ENCODE assay signal across 31 cellular contexts in genomic region chr10:104498345-104498955, GRCh38.
"Had no signal": no experiment of that assay in that cellular context is flagged by ENCODE, and none has a peak within 500 bp of the region (broad histone marks: within the 10 kb centered on the region; RNA-seq: fewer than 3 reads in every experiment).

No MANE protein-coding gene starts in this region.

- H3K27me3 Mint-ChIP-seq: activated naive CD8-positive, alpha-beta T cell treated with anti-CD3 and anti-CD28 coated beads for 36 hours had no signal

- H3K4me1 ChIP-seq: foreskin keratinocyte had no signal

- H3K4me3 ChIP-seq: ascending aorta, coronary artery, right atrium auricular region, suprapubic skin, tibial artery had no signal

- H3K27me3 ChIP-seq: ascending aorta, brain microvascular endothelial cell, right atrium auricular region, suprapubic skin, tibial artery had no signal

- H3K9me3 ChIP-seq: ascending aorta, right atrium auricular region, suprapubic skin, tibial artery had no signal

- H3K27ac Mint-ChIP-seq: activated CD4-positive, alpha-beta memory T cell treated with anti-CD3 and anti-CD28 coated beads for 36 hours; activated CD4-positive, alpha-beta T cell treated with anti-CD3 and anti-CD28 coated beads, Interleukin-2, amount 10 ng/mL, durations not matched to agents 24 days and 14 days; activated naive CD4-positive, alpha-beta T cell treated with anti-CD3 and anti-CD28 coated beads for 36 hours; activated naive CD8-positive, alpha-beta T cell treated with anti-CD3 and anti-CD28 coated beads for 36 hours; activated T-helper 1 cell treated with anti-CD3 and anti-CD28 coated beads, Interleukin-12 subunit alpha, Interleukin-12 subunit beta, Interleukin-2, Interleukin-4 antibody, amounts not matched to agents 30 ng/mL and 10 ng/mL and 1 ng/mL, durations not matched to agents 14 hours and 24 hours and 36 hours; effector memory CD8-positive, alpha-beta T cell; memory B cell; naive thymus-derived CD8-positive, alpha-beta T cell; T-helper 1 cell treated with Interleukin-12 subunit alpha and Interleukin-12 subunit beta and Interleukin-4 antibody, amounts not matched to agents 30 μg/mL and 1 μg/mL, for 36 hours had no signal

- H3K4me1 Mint-ChIP-seq: activated CD4-positive, alpha-beta T cell treated with anti-CD3 and anti-CD28 coated beads, Interleukin-2, amount 10 ng/mL, durations not matched to agents 24 days and 14 days; memory B cell; naive thymus-derived CD8-positive, alpha-beta T cell; neural crest cell had no signal

- H3K36me3 ChIP-seq: ascending aorta, brain microvascular endothelial cell, right atrium auricular region, suprapubic skin, tibial artery had no signal

- H3K36me3 Mint-ChIP-seq: activated CD4-positive, alpha-beta memory T cell treated with anti-CD3 and anti-CD28 coated beads for 36 hours; activated naive CD8-positive, alpha-beta T cell treated with anti-CD3 and anti-CD28 coated beads for 36 hours; memory B cell had no signal

- H3K4me3 Mint-ChIP-seq: activated CD4-positive, alpha-beta memory T cell treated with anti-CD3 and anti-CD28 coated beads for 36 hours; activated CD4-positive, alpha-beta T cell treated with anti-CD3 and anti-CD28 coated beads, Interleukin-2, amount 10 ng/mL, durations not matched to agents 24 days and 14 days; activated naive CD4-positive, alpha-beta T cell treated with anti-CD3 and anti-CD28 coated beads for 36 hours; activated naive CD8-positive, alpha-beta T cell treated with anti-CD3 and anti-CD28 coated beads for 36 hours; activated T-helper 1 cell treated with anti-CD3 and anti-CD28 coated beads, Interleukin-12 subunit alpha, Interleukin-12 subunit beta, Interleukin-2, Interleukin-4 antibody, amounts not matched to agents 30 ng/mL and 10 ng/mL and 1 ng/mL, durations not matched to agents 14 hours and 24 hours and 36 hours; effector memory CD8-positive, alpha-beta T cell; memory B cell; naive thymus-derived CD8-positive, alpha-beta T cell; neural crest cell; T-helper 1 cell treated with Interleukin-12 subunit alpha and Interleukin-12 subunit beta and Interleukin-4 antibody, amounts not matched to agents 30 μg/mL and 1 μg/mL, for 36 hours had no signal

- H3K9me3 Mint-ChIP-seq: activated CD4-positive, alpha-beta memory T cell treated with anti-CD3 and anti-CD28 coated beads for 36 hours; activated CD4-positive, alpha-beta T cell treated with anti-CD3 and anti-CD28 coated beads, Interleukin-2, amount 10 ng/mL, durations not matched to agents 24 days and 14 days; activated naive CD4-positive, alpha-beta T cell treated with anti-CD3 and anti-CD28 coated beads for 36 hours; activated T-helper 1 cell treated with anti-CD3 and anti-CD28 coated beads, Interleukin-12 subunit alpha, Interleukin-12 subunit beta, Interleukin-2, Interleukin-4 antibody, amounts not matched to agents 30 ng/mL and 10 ng/mL and 1 ng/mL, durations not matched to agents 14 hours and 24 hours and 36 hours; naive thymus-derived CD8-positive, alpha-beta T cell; T-helper 1 cell treated with Interleukin-12 subunit alpha and Interleukin-12 subunit beta and Interleukin-4 antibody, amounts not matched to agents 30 μg/mL and 1 μg/mL, for 36 hours had no signal

- ATAC-seq: effector memory CD8-positive, alpha-beta T cell; esophagus mucosa; foreskin keratinocyte; left colon; naive thymus-derived CD8-positive, alpha-beta T cell had no signal

- DNase-seq: activated CD4-positive, alpha-beta memory T cell treated with anti-CD3 and anti-CD28 coated beads for 36 hours; activated CD4-positive, alpha-beta T cell treated with anti-CD3 and anti-CD28 coated beads, Interleukin-2, amount 10 ng/mL, durations not matched to agents 24 days and 14 days; activated CD4-positive, CD25-positive, alpha-beta regulatory T cell treated with anti-CD3 and anti-CD28 coated beads, Interleukin-2, amount 50 U/mL, for 72 hours; activated CD8-positive, alpha-beta memory T cell treated with anti-CD3 and anti-CD28 coated beads, Interleukin-2, amount 50 U/mL, for 4 hours; activated effector memory CD4-positive, alpha-beta T cell treated with anti-CD3 and anti-CD28 coated beads, Interleukin-2, amount 50 U/mL, for 16 hours; activated naive CD4-positive, alpha-beta T cell treated with anti-CD3 and anti-CD28 coated beads for 36 hours; activated naive CD8-positive, alpha-beta T cell treated with anti-CD3 and anti-CD28 coated beads for 36 hours; activated T-cell treated with anti-CD3 and anti-CD28 coated beads, Interleukin-2, amount 50 U/mL, for 1 hour; brain microvascular endothelial cell; effector memory CD8-positive, alpha-beta T cell; foreskin keratinocyte; kidney; left colon; naive thymus-derived CD8-positive, alpha-beta T cell; occipital lobe; stimulated activated CD4-positive, alpha-beta T cell treated with anti-CD3 and anti-CD28 coated beads, Interleukin-15, amount 100 ng/mL, for 24 hours; stimulated activated CD4-positive, alpha-beta T cell treated with anti-CD3 and anti-CD28 coated beads, Interleukin-2, amount 100 ng/mL, for 24 hours; stimulated activated naive CD4-positive, alpha-beta T cell; SW 1271; T-helper 9 cell; tibial artery had no signal

- H3K27ac ChIP-seq: ascending aorta, brain microvascular endothelial cell, coronary artery, foreskin keratinocyte, right atrium auricular region, suprapubic skin, tibial artery, VCaP had no signal
